ENCODE assay signal across 34 cellular contexts in genomic region chr9:111821006-111821528, GRCh38. TPM values are rescaled to one million over a fixed set of nuclear protein-coding genes. Genes with fewer than 3 reads are reported as not detected.
"Had no signal": no experiment of that assay in that cellular context is flagged by ENCODE, and none has a peak within 500 bp of the region (broad histone marks: within the 10 kb centered on the region; RNA-seq: fewer than 3 reads in every experiment).

No MANE protein-coding gene starts in this region.

- H3K4me3 Mint-ChIP-seq: activated CD8-positive, alpha-beta T cell treated with anti-CD3 and anti-CD28 coated beads for 36 hours; activated naive CD8-positive, alpha-beta T cell treated with anti-CD3 and anti-CD28 coated beads for 36 hours; activated T-cell treated with anti-CD3 and anti-CD28 coated beads, Interleukin-2, amount 50 U/mL, for 72 hours; activated T-helper 17 cell treated with anti-CD3 and anti-CD28 coated beads, Interleukin-2, amount 50 U/mL, for 72 hours had no signal

- H3K27me3 ChIP-seq: brain microvascular endothelial cell had no signal

- H3K27ac Mint-ChIP-seq: activated CD8-positive, alpha-beta T cell treated with anti-CD3 and anti-CD28 coated beads for 36 hours; activated naive CD8-positive, alpha-beta T cell treated with anti-CD3 and anti-CD28 coated beads for 36 hours; activated T-cell treated with anti-CD3 and anti-CD28 coated beads, Interleukin-2, amount 50 U/mL, for 72 hours; activated T-helper 17 cell treated with anti-CD3 and anti-CD28 coated beads, Interleukin-2, amount 50 U/mL, for 72 hours had no signal

- ATAC-seq: activated CD8-positive, alpha-beta T cell treated with anti-CD3 and anti-CD28 coated beads for 36 hours; activated T-cell treated with anti-CD3 and anti-CD28 coated beads, Interleukin-2, amount 50 U/mL, for 72 hours; activated T-helper 17 cell treated with anti-CD3 and anti-CD28 coated beads, Interleukin-2, amount 50 U/mL, for 72 hours had no signal

- H3K4me1 Mint-ChIP-seq: activated naive CD8-positive, alpha-beta T cell treated with anti-CD3 and anti-CD28 coated beads for 36 hours; activated T-helper 17 cell treated with anti-CD3 and anti-CD28 coated beads, Interleukin-2, amount 50 U/mL, for 72 hours had no signal

- H3K9me3 Mint-ChIP-seq: activated CD8-positive, alpha-beta T cell treated with anti-CD3 and anti-CD28 coated beads for 36 hours; activated naive CD8-positive, alpha-beta T cell treated with anti-CD3 and anti-CD28 coated beads for 36 hours; activated T-cell treated with anti-CD3 and anti-CD28 coated beads, Interleukin-2, amount 50 U/mL, for 72 hours; activated T-helper 17 cell treated with anti-CD3 and anti-CD28 coated beads, Interleukin-2, amount 50 U/mL, for 72 hours had no signal

- H3K27me3 Mint-ChIP-seq: activated T-helper 17 cell treated with anti-CD3 and anti-CD28 coated beads, Interleukin-2, amount 50 U/mL, for 72 hours had no signal

- H3K36me3 ChIP-seq: brain microvascular endothelial cell had no signal

- H3K27ac ChIP-seq: brain microvascular endothelial cell, VCaP had no signal

- DNase-seq: activated CD4-positive, alpha-beta T cell treated with anti-CD3 and anti-CD28 coated beads for 1 hour; activated CD4-positive, alpha-beta T cell treated with anti-CD3 and anti-CD28 coated beads for 48 hours; activated CD4-positive, CD25-positive, alpha-beta regulatory T cell; activated CD8-positive, alpha-beta T cell treated with anti-CD3 and anti-CD28 coated beads for 36 hours; activated effector memory CD4-positive, alpha-beta T cell treated with anti-CD3 and anti-CD28 coated beads, Interleukin-2, amount 50 U/mL, for 16 hours; activated naive CD4-positive, alpha-beta T cell; activated naive CD4-positive, alpha-beta T cell treated with anti-CD3 and anti-CD28 coated beads, Interleukin-2, amount 50 U/mL, for 16 hours; activated naive CD8-positive, alpha-beta T cell treated with anti-CD3 and anti-CD28 coated beads for 36 hours; activated T-cell treated with anti-CD3 and anti-CD28 coated beads, Interleukin-2, amount 50 U/mL, for 1 hour; activated T-cell treated with anti-CD3 and anti-CD28 coated beads, Interleukin-2, amount 50 U/mL, for 72 hours; amniotic stem cell; aorta; brain microvascular endothelial cell; central memory CD4-positive, alpha-beta T cell; NCI-H1092 treated with DMSO at 0.1 percent for 48 hours; NCI-H1417; NCI-H146; NCI-H187; NCI-H2029 treated with DMSO at 0.1 percent for 48 hours; NCI-H2107; NCI-H2171; NCI-H510A; NCI-H526; NCI-H748 treated with DMSO at 0.1 percent for 48 hours; NK-92 treated with Interleukin-12 subunit alpha and Interleukin-12 subunit beta, amount 100 ng/mL, for 24 hours; Right ventricle myocardium superior; SW 1271; T-helper 1 cell; T-helper 2 cell; T-helper 9 cell had no signal

- H3K36me3 Mint-ChIP-seq: activated naive CD8-positive, alpha-beta T cell treated with anti-CD3 and anti-CD28 coated beads for 36 hours had no signal

RNA-seq across cellular contexts. Expression of gene SHOC1, which starts 26.3 kb away (rescaled TPM):
- total RNA-seq: activated CD8-positive, alpha-beta memory T cell treated with anti-CD3 and anti-CD28 coated beads for 36 hours; activated CD8-positive, alpha-beta T cell treated with anti-CD3 and anti-CD28 coated beads for 36 hours; activated naive CD8-positive, alpha-beta T cell treated with anti-CD3 and anti-CD28 coated beads for 36 hours; activated T-cell treated with anti-CD3 and anti-CD28 coated beads, Interleukin-2, amount 50 U/mL, for 72 hours; activated T-helper 17 cell treated with anti-CD3 and anti-CD28 coated beads, Interleukin-2, amount 50 U/mL, for 72 hours; OCI-LY7; Right ventricle myocardium superior had no signal
- polyA plus RNA-seq: aorta had no signal
